Comparison of ENCODE assay signal across 8 cellular contexts in genomic region chr22:30947821-30948454, GRCh38. TPM values are rescaled to one million over a fixed set of nuclear protein-coding genes. Genes with fewer than 3 reads are reported as not detected.
DNase-seq lines count a peak whose midpoint lies in the region; ATAC-seq, FAIRE-seq and TF ChIP-seq lines count a peak whose summit lies in the region.

No MANE protein-coding gene starts in this region.

- H3K4me3 ChIP-seq in brain microvascular endothelial cell (ENCODE audit: low read depth, low read length) (no peak overlapping the region), kidney (ENCODE audit: low read length in 2 of 2) (no peak overlapping the region), thyroid gland (replicated peaks in 1 of 3) (no peak overlapping the region)

- intact Hi-C loops in kidney (cut with DNase I) = loop anchor here (5.0 kb wide), 1 partner anchor 139 kb away; no protein-coding TSS in a partner anchor
- intact Hi-C loops in thyroid gland (cut with DNase I) = loop anchor here (5.0 kb wide), 1 partner anchor 139 kb away; no protein-coding TSS in a partner anchor

- H3K36me3 ChIP-seq in brain microvascular endothelial cell (replicated peaks) = peaks cover 72% of the 10 kb centered on the region
- H3K36me3 ChIP-seq in kidney (ENCODE audit: control insufficient read depth in 1 of 2, insufficient read depth in 2 of 2, low read length in 2 of 2) = peaks cover 36 to 43% of the 10 kb centered on the region in 2 donors
- peaks cover 53 to 60% of the 10 kb centered on the region in 2 donors for H3K36me3 ChIP-seq in thyroid gland

- no peaks in the 10 kb centered on the region for H3K9me3 ChIP-seq in kidney (ENCODE audit: control insufficient read depth in 1 of 2, low read length in 2 of 2)
- H3K9me3 ChIP-seq in thyroid gland = no peaks in the 10 kb centered on the region

- H3K4me1 ChIP-seq in kidney (ENCODE audit: control insufficient read depth in 1 of 2, insufficient read depth in 1 of 2, low read depth in 1 of 2, low read length in 2 of 2) = peaks cover 2 to 6% of the 10 kb centered on the region in 2 donors
- peaks cover 17 to 31% of the 10 kb centered on the region in 2 donors for H3K4me1 ChIP-seq in thyroid gland

- H3K27ac ChIP-seq in brain microvascular endothelial cell (no peak overlapping the region), kidney (ENCODE audit: low read depth in 2 of 2, low read length in 2 of 2) (no peak overlapping the region), thyroid gland (peak overlapping the region in 1 of 3 donors; percentile 38)

- no peak for ATAC-seq in HG03469 (IDR thresholded peaks at IDR 0.05; ENCODE audit: unreplicated experiment)
- no peak for ATAC-seq in GM19467 (IDR thresholded peaks at IDR 0.05; ENCODE audit: unreplicated experiment)

- no peak for TF ChIP-seq POLR2A in thyroid gland (IDR thresholded peaks at IDR 0.05)

- DNase-seq in ELR (ENCODE audit: low read depth) (peak; percentile 60), LoVo (ENCODE audit: low spot score) (peak; percentile 8), brain microvascular endothelial cell (peak; percentile 9), kidney (no peak), thyroid gland (no peak)
- no peak for DNase-seq in stimulated activated CD4-positive, alpha-beta T cell treated with anti-CD3 and anti-CD28 coated beads, Interleukin-2, amount 100 ng/mL, for 48 hours

- H3K9ac ChIP-seq in kidney (ENCODE audit: low read length in 2 of 2) = no peak overlapping the region

- peak; percentile 49 for TF ChIP-seq CTCF in brain microvascular endothelial cell (IDR thresholded peaks at IDR 0.05; ENCODE audit: low read depth, low read length, missing control alignments)
- TF ChIP-seq CTCF in kidney (IDR thresholded peaks at IDR 0.05; ENCODE audit: borderline replicate concordance, extremely low read depth, insufficient read depth) = peak; percentile 77
- peak in 4 of 6 experiments; percentile 41 to 77 (median 60) for TF ChIP-seq CTCF in thyroid gland (IDR thresholded peaks at IDR 0.05)

- WGBS in thyroid gland, 2 donors = 32 to 41% methylated on average over 2 of the region's 2 CpGs

- FAIRE-seq in kidney (lab: Jason Lieb, UNC) = peak; percentile 87

- H3K27me3 ChIP-seq in brain microvascular endothelial cell (replicated peaks) (no peaks in the 10 kb centered on the region), thyroid gland (no peaks in the 10 kb centered on the region)

- in situ Hi-C loops in brain microvascular endothelial cell (cut with HindIII; ENCODE audit: low pct_ligation_motif_present, low sequenced_read_pairs) = no loop called here

RNA-seq across cellular contexts. Expression of gene MORC2, which starts 20.6 kb away (rescaled TPM):
- total RNA-seq in kidney (18.0 TPM), thyroid gland (10 to 100 TPM; 14.9 to 32.8 (median 24.6) TPM)
- polyA plus RNA-seq in kidney (ENCODE audit: insufficient read depth, low read depth, low replicate concordance) = 18.8 TPM

RNA-seq across cellular contexts. Expression of gene TUG1, which starts 21.1 kb away (rescaled TPM):
- total RNA-seq in kidney (79.0 TPM), thyroid gland (100 to 1,000 TPM in 1 of 4 donors, 10 to 100 TPM in 3; 81.6 to 127 (median 92.9) TPM)
- 25.5 TPM for polyA plus RNA-seq in kidney (ENCODE audit: insufficient read depth, low read depth, low replicate concordance)

Comparison
In these comparisons a context has a peak if more than half of its experiments do, and no peak if none do; other contexts are left out.
1. DNase-seq: peak in ELR (single experiment), LoVo (single experiment) and brain microvascular endothelial cell (single experiment); none in kidney (single experiment), thyroid gland (0 of 2) and stimulated activated CD4-positive, alpha-beta T cell treated with anti-CD3 and anti-CD28 coated beads, Interleukin-2, amount 100 ng/mL, for 48 hours (0 of 2).
2. Peak in every context shown above with its lines, with median percentiles within 50 percentile points of each other: CTCF ChIP-seq.